ENCODE assay signal across 8 cellular contexts in the genomic region with DNA sequence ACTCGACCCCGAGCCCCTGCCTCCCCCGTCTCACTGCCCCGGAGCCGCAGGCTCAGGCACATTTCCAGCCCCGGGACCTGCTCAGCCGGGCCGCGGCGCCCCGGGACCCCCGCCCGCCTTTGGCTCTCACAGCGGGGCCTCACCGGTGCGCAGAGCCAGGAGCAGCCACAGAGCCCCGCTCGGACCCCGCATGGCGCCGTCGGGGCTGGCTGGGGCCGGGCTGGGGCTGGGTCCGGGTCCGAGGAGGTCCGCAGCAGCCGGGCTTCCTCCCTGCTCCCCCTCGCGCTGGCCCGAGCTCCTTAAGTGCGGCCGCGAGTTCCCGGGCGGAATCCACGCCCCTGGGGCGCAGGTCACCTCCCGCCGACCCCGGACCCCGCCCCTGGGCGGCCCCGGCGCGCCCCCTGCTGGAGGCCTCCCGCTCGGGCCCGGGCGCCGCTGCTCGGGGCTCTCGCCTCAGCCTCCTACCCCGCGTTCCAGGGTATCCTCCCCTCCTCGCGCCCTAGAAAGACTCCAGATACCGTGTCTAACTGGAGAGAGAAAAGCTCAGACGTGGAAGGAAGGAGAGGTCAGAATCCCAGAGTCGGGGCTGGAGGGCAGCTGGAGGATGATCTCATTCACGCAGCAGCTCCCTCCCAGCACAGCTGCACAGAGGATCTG. TPM values are rescaled to one million over a fixed set of nuclear protein-coding genes. Genes with fewer than 3 reads are reported as not detected.
DNase-seq lines count a peak whose midpoint lies in the region; ATAC-seq and TF ChIP-seq lines count a peak whose summit lies in the region.

A gene (minus strand): TSS at position 307 of the 657 bp plus-strand sequence. CDS start 115 bp downstream, at position 192.

- DNase-seq in AML-193 (lab: John Stamatoyannopoulos, UW), result peak; percentile 65 to 68
- peak; percentile 87 for DNase-seq in activated T-cell treated with anti-CD3 and anti-CD28 coated beads, Interleukin-2, amount 50 U/mL, for 24 hours
- DNase-seq in fibroblast of pulmonary artery (ENCODE audit: low read depth), result peak; percentile 74
- DNase-seq in neuronal stem cell (ENCODE audit: low spot score), result peak; percentile 76
- DNase-seq in thoracic aorta (ENCODE audit: low spot score), result no peak

- H3K27ac Mint-ChIP-seq in activated T-cell treated with anti-CD3 and anti-CD28 coated beads, Interleukin-2, amount 50 U/mL, for 24 hours, result peak within 1 kb of the TSS; percentile 57

- H3K4ac ChIP-seq in neuronal stem cell (ENCODE audit: low read length), result peak within 1 kb of the TSS; percentile 76

- H2AFZ ChIP-seq in OCI-LY3 (ENCODE audit: low read depth, low read length), result peak within 1 kb of the TSS; percentile 29; the same call in 1 of the 2 replicates
- peak within 1 kb of the TSS; percentile 95 for H2AFZ ChIP-seq in neuronal stem cell (ENCODE audit: low read length)

- H3K9me3 Mint-ChIP-seq in activated T-cell treated with anti-CD3 and anti-CD28 coated beads, Interleukin-2, amount 50 U/mL, for 24 hours, result no peaks in the 10 kb centered on the region

- H2AK5ac ChIP-seq in neuronal stem cell (ENCODE audit: low read depth, low read length), result peak within 1 kb of the TSS; percentile 99

- peak within 1 kb of the TSS; percentile 75 for H3K4me3 Mint-ChIP-seq in activated T-cell treated with anti-CD3 and anti-CD28 coated beads, Interleukin-2, amount 50 U/mL, for 24 hours

- H3K18ac ChIP-seq in neuronal stem cell (ENCODE audit: low read length), result peak within 1 kb of the TSS; percentile 91

- H3K4me3 ChIP-seq in OCI-LY3 (ENCODE audit: low read length), result peak within 1 kb of the TSS; percentile 92
- peak within 1 kb of the TSS; percentile 51 for H3K4me3 ChIP-seq in fibroblast of pulmonary artery (replicated peaks; ENCODE audit: low read depth, low read length)
- peak within 1 kb of the TSS; percentile 50 to 84 for H3K4me3 ChIP-seq in neuronal stem cell (ENCODE audit: low read length in 2 of 2)
- H3K4me3 ChIP-seq in thoracic aorta, result peak within 1 kb of the TSS; percentile 75

- H3K79me2 ChIP-seq in OCI-LY3 (ENCODE audit: low read length), result peaks cover 18% of the 10 kb centered on the region

- H3K27me3 ChIP-seq in OCI-LY3 (ENCODE audit: low read depth, low read length), result no peaks in the 10 kb centered on the region
- H3K27me3 ChIP-seq in neuronal stem cell (ENCODE audit: control insufficient read depth in 3 of 3, insufficient read depth in 3 of 3, low read depth in 1 of 3, low read length in 3 of 3), result peaks cover 5 to 50% (median 14%) of the 10 kb centered on the region in 3 experiments
- H3K27me3 ChIP-seq in thoracic aorta (replicated peaks; ENCODE audit: insufficient read depth), result peaks cover 4% of the 10 kb centered on the region

- H4K8ac ChIP-seq in neuronal stem cell (ENCODE audit: low read depth, low read length), result peak within 1 kb of the TSS; percentile 65

- H3K4me1 ChIP-seq in OCI-LY3 (ENCODE audit: low read length) (peaks cover 24% of the 10 kb centered on the region), neuronal stem cell (ENCODE audit: control insufficient read depth in 2 of 2, insufficient read depth in 1 of 2, low read depth in 1 of 2, low read length in 2 of 2) (peaks cover 0 to 3% of the 10 kb centered on the region in 2 donors), thoracic aorta (ENCODE audit: control insufficient read depth in 1 of 2, low read depth in 2 of 2) (peaks cover 7 to 25% of the 10 kb centered on the region in 2 donors)

- no peaks in the 10 kb centered on the region for H3K9me3 ChIP-seq in OCI-LY3 (ENCODE audit: insufficient read depth, low read length)
- H3K9me3 ChIP-seq in neuronal stem cell (replicated peaks in 1 of 2; ENCODE audit: control insufficient read depth in 2 of 2, insufficient read depth in 1 of 2, low read depth in 1 of 2, low read length in 2 of 2), result no peaks in the 10 kb centered on the region
- no peaks in the 10 kb centered on the region for H3K9me3 ChIP-seq in thoracic aorta

- no peak within 1 kb of the TSS for H2BK12ac ChIP-seq in neuronal stem cell (ENCODE audit: low read length)

- WGBS in neuronal stem cell (ENCODE audit: extremely low coverage in 2 of 2, insufficient read length in 2 of 2, insufficient replicate concordance in 1 of 2), 2 donors, result no CpG with 5 or more reads among the region's 60 CpGs

- no peak within 1 kb of the TSS for H2BK120ac ChIP-seq in neuronal stem cell (ENCODE audit: low read depth, low read length)

- H2BK5ac ChIP-seq in neuronal stem cell (ENCODE audit: low read length), result peak within 1 kb of the TSS; percentile 66

- peak within 1 kb of the TSS; percentile 71 for H3K14ac ChIP-seq in neuronal stem cell (ENCODE audit: low read length)

- TF ChIP-seq CTCF in OCI-LY3 (IDR thresholded peaks at IDR 0.05; ENCODE audit: low read depth, low read length), result peak; percentile 78
- TF ChIP-seq CTCF in fibroblast of pulmonary artery (IDR thresholded peaks at IDR 0.05; ENCODE audit: low read length, missing control alignments), result peak; percentile 26
- TF ChIP-seq CTCF in thoracic aorta (IDR thresholded peaks at IDR 0.05), result peak; percentile 65

- H4K20me1 ChIP-seq in OCI-LY3 (ENCODE audit: insufficient read depth, low read length), result no peaks in the 10 kb centered on the region

- H2BK15ac ChIP-seq in neuronal stem cell (ENCODE audit: low read length), result peak within 1 kb of the TSS; percentile 98

- H3K27me3 Mint-ChIP-seq in activated T-cell treated with anti-CD3 and anti-CD28 coated beads, Interleukin-2, amount 50 U/mL, for 24 hours, result peaks cover 40% of the 10 kb centered on the region

- H3K36me3 Mint-ChIP-seq in activated T-cell treated with anti-CD3 and anti-CD28 coated beads, Interleukin-2, amount 50 U/mL, for 24 hours (ENCODE audit: low read depth), result no peaks in the 10 kb centered on the region

- H3K79me1 ChIP-seq in neuronal stem cell (ENCODE audit: low read depth, low read length), result no peaks in the 10 kb centered on the region

- H4K91ac ChIP-seq in neuronal stem cell (ENCODE audit: low read depth, low read length, poor library complexity), result peak within 1 kb of the TSS; percentile 85

- peaks cover 26% of the 10 kb centered on the region for H3K4me1 Mint-ChIP-seq in activated T-cell treated with anti-CD3 and anti-CD28 coated beads, Interleukin-2, amount 50 U/mL, for 24 hours (ENCODE audit: low read depth)

- H3K4me2 ChIP-seq in OCI-LY3 (ENCODE audit: low read length) (peak within 1 kb of the TSS; percentile 97), neuronal stem cell (ENCODE audit: insufficient read depth, low read length, poor library complexity, severe bottlenecking) (peak within 1 kb of the TSS; percentile 98)

- peak within 1 kb of the TSS; percentile 90 for H3K9ac ChIP-seq in OCI-LY3 (ENCODE audit: low read length)
- H3K9ac ChIP-seq in neuronal stem cell (ENCODE audit: low read depth, low read length, poor library complexity), result peak within 1 kb of the TSS; percentile 60

- H3K27ac ChIP-seq in OCI-LY3 (ENCODE audit: low read length) (peak within 1 kb of the TSS; percentile 47), neuronal stem cell (replicated peaks; ENCODE audit: low read length) (no peak within 1 kb of the TSS), thoracic aorta (no peak within 1 kb of the TSS)

- H3K36me3 ChIP-seq in OCI-LY3 (replicated peaks; ENCODE audit: low read depth, low read length), result peaks cover 17% of the 10 kb centered on the region
- no peaks in the 10 kb centered on the region for H3K36me3 ChIP-seq in neuronal stem cell (replicated peaks in 1 of 2; ENCODE audit: control insufficient read depth in 2 of 2, insufficient read depth in 2 of 2, low read length in 2 of 2)
- H3K36me3 ChIP-seq in thoracic aorta, result no peaks in the 10 kb centered on the region

- H3K23ac ChIP-seq in neuronal stem cell (ENCODE audit: low read depth, low read length, poor library complexity), result peak within 1 kb of the TSS; percentile 55

- peak; percentile 81 for ATAC-seq in GM19023 (IDR thresholded peaks at IDR 0.05; ENCODE audit: unreplicated experiment)
- peak; percentile 79 for ATAC-seq in HG03342 (IDR thresholded peaks at IDR 0.05; ENCODE audit: unreplicated experiment)
- no peak for ATAC-seq in thoracic aorta (ENCODE audit: insufficient number of reproducible peaks, low FRiP score, low read depth)

RNA-seq across cellular contexts. Expression of the gene that starts here (rescaled TPM):
- 4.6 TPM for polyA plus RNA-seq in neuronal stem cell (2013, experiment 1 of 2)
- polyA plus RNA-seq in neuronal stem cell (2013, experiment 2 of 2), result 5.0 TPM
- total RNA-seq in thoracic aorta, result 1 to 10 TPM; 6.1 to 8.7 TPM

Comparison
In these comparisons a context has a peak if more than half of its experiments do, and no peak if none do; other contexts are left out.
1. CTCF ChIP-seq: peak in every context shown above with its lines; median percentile 78 in OCI-LY3; 65 in thoracic aorta; 26 in fibroblast of pulmonary artery.